8 cellular contexts compared by ENCODE assay signal in the genomic region with DNA sequence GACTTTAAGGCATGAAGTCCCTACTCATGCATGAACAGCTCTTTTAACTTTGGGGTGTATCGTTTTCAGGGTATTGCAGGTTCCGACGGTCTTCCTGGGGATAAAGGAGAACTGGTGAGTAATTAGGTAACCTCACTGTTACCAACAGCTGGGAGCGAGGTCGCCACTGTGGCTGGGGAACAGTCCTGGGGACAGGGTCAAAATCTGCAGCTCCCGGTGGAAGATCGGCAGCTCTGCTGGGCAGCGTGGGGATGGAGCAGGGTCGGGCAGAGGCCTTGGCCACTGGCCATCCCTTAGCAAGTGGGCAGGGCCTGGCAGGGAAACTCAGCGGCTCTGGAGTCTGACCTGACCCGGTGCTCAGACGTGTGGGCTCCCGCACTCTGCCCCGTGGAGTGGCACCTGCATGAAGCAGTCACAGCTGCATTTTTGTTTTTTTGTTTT. TPM values are rescaled to one million over a fixed set of nuclear protein-coding genes. Genes with fewer than 3 reads are reported as not detected.
DNase-seq lines count a peak whose midpoint lies in the region; ATAC-seq and TF ChIP-seq lines count a peak whose summit lies in the region.

No MANE protein-coding gene starts in this region.

- peaks cover 4% of the 10 kb centered on the region for H3K27me3 Mint-ChIP-seq in glutamatergic neuron (ENCODE audit: unreplicated experiment)

- intact Hi-C loops in heart left ventricle (cut with DNase I), result no loop called here

- H3K27me3 ChIP-seq in heart left ventricle, result no peaks in the 10 kb centered on the region
- H3K27me3 ChIP-seq in right atrium auricular region, result no peaks in the 10 kb centered on the region

- TF ChIP-seq CTCF in heart left ventricle (IDR thresholded peaks at IDR 0.05) (no peak), right atrium auricular region (IDR thresholded peaks at IDR 0.05) (no peak), glutamatergic neuron (IDR thresholded peaks at IDR 0.05; ENCODE audit: partially characterized antibody, unreplicated experiment) (no peak)

- H3K27ac ChIP-seq in heart left ventricle (no peak overlapping the region), right atrium auricular region (no peak overlapping the region)

- H3K36me3 Mint-ChIP-seq in glutamatergic neuron (ENCODE audit: unreplicated experiment), result no peaks in the 10 kb centered on the region

- ATAC-seq in heart left ventricle, result no peak

- peak overlapping the region; percentile 25 for H3K27ac Mint-ChIP-seq in glutamatergic neuron (ENCODE audit: unreplicated experiment)

- TF ChIP-seq POLR2A in heart left ventricle (IDR thresholded peaks at IDR 0.05), result no peak

- DNase-seq in heart left ventricle (peak in 3 of 5 donors; percentile 14 to 60 (median 21)), right atrium auricular region (ENCODE audit: low spot score) (no peak), MV-4-11 (lab: John Stamatoyannopoulos, UW) (peak; percentile 83), glutamatergic neuron (no peak), NCI-H2171 treated with DMSO at 0.1 percent for 48 hours (lab: John Stamatoyannopoulos, UW) (no peak), AG08395 (ENCODE audit: low spot score) (no peak), HK-2 (ENCODE audit: unreplicated experiment) (no peak)
- no peak for DNase-seq in stimulated activated CD4-positive, alpha-beta T cell treated with anti-CD3 and anti-CD28 coated beads, Interleukin-2, amount 100 ng/mL, for 24 hours

- H3K4me1 Mint-ChIP-seq in glutamatergic neuron (ENCODE audit: low read depth, unreplicated experiment), result peaks cover 24% of the 10 kb centered on the region

- H3K4me1 ChIP-seq in heart left ventricle (peaks cover 0 to 20% (median 0%) of the 10 kb centered on the region in 12 donors), right atrium auricular region (peaks cover 0 to 6% of the 10 kb centered on the region in 2 donors)

- H3K4me3 ChIP-seq in heart left ventricle (peak overlapping the region in 1 of 12 donors; percentile 5), right atrium auricular region (no peak overlapping the region)

- WGBS in heart left ventricle, 4 donors, result 70 to 79% (median 72%) methylated on average over 14 of the region's 14 CpGs

- H3K9me3 ChIP-seq in heart left ventricle (no peaks in the 10 kb centered on the region), right atrium auricular region (no peaks in the 10 kb centered on the region)

- H3K4me3 Mint-ChIP-seq in glutamatergic neuron (ENCODE audit: unreplicated experiment), result peak overlapping the region; percentile 7

- H3K9me3 Mint-ChIP-seq in glutamatergic neuron (ENCODE audit: unreplicated experiment), result no peaks in the 10 kb centered on the region

- H3K36me3 ChIP-seq in heart left ventricle (no peaks in the 10 kb centered on the region), right atrium auricular region (no peaks in the 10 kb centered on the region)

RNA-seq across cellular contexts. Expression of gene COL9A3, which starts 16.1 kb away (rescaled TPM):
- total RNA-seq in heart left ventricle, result 1 to 10 TPM in 8 of 9 donors, under 1 TPM in 1; 0.67 to 6.0 (median 1.9) TPM
- polyA plus RNA-seq in heart left ventricle, result 1 to 10 TPM; 2.0 to 4.7 TPM
- 1 to 10 TPM; 4.2 to 5.7 TPM for total RNA-seq in right atrium auricular region
- 78.7 TPM for total RNA-seq in glutamatergic neuron (ENCODE audit: unreplicated experiment)

RNA-seq across cellular contexts. Expression of gene OGFR, which starts 28.3 kb away (rescaled TPM):
- 10 to 100 TPM; 14.9 to 46.9 (median 19.2) TPM for total RNA-seq in heart left ventricle
- 10 to 100 TPM; 23.6 to 25.3 TPM for polyA plus RNA-seq in heart left ventricle
- total RNA-seq in right atrium auricular region, result 10 to 100 TPM; 17.3 to 31.2 TPM
- 70.5 TPM for total RNA-seq in glutamatergic neuron (ENCODE audit: unreplicated experiment)

RNA-seq across cellular contexts. Expression of gene TCFL5, which starts 28.7 kb away (rescaled TPM):
- total RNA-seq in heart left ventricle (1 to 10 TPM; 4.5 to 8.2 (median 6.1) TPM), right atrium auricular region (1 to 10 TPM; 4.8 to 6.4 TPM), glutamatergic neuron (ENCODE audit: unreplicated experiment) (12.6 TPM)
- polyA plus RNA-seq in heart left ventricle, result 1 to 10 TPM; 2.5 to 3.7 TPM

RNA-seq across cellular contexts. Expression of gene MRGBP, which starts 36.7 kb away (rescaled TPM):
- total RNA-seq in heart left ventricle (10 to 100 TPM in 1 of 9 donors, 1 to 10 TPM in 8; 7.2 to 10.5 (median 8.7) TPM), right atrium auricular region (10 to 100 TPM in 1 of 2 donors, 1 to 10 TPM in 1; 8.4 to 11.1 TPM), glutamatergic neuron (ENCODE audit: unreplicated experiment) (15.6 TPM)
- polyA plus RNA-seq in heart left ventricle, result 10 to 100 TPM in 1 of 2 donors, 1 to 10 TPM in 1; 7.1 to 10.2 TPM

Comparison
In these comparisons a context has a peak if more than half of its experiments do, and no peak if none do; other contexts are left out.
1. DNase-seq: peak in heart left ventricle (3 of 5) and MV-4-11 (single experiment); none in right atrium auricular region (single experiment), glutamatergic neuron (single experiment), NCI-H2171 treated with DMSO at 0.1 percent for 48 hours (single experiment), stimulated activated CD4-positive, alpha-beta T cell treated with anti-CD3 and anti-CD28 coated beads, Interleukin-2, amount 100 ng/mL, for 24 hours (0 of 2), AG08395 (single experiment) and HK-2 (single experiment).
2. RNA of gene COL9A3, which starts 16.1 kb away (total RNA-seq): 78.7 TPM in glutamatergic neuron (single experiment); 4.2 to 5.7 TPM in right atrium auricular region and 0.67 to 6.0 TPM in heart left ventricle; every median in the first group is over 10 times any median in the second.